ENCODE assay signal across 8 cellular contexts in genomic region chr1:32242341-32242851, GRCh38. TPM values are rescaled to one million over a fixed set of nuclear protein-coding genes. Genes with fewer than 3 reads are reported as not detected.
DNase-seq lines count a peak whose midpoint lies in the region; ATAC-seq and TF ChIP-seq lines count a peak whose summit lies in the region.

No MANE protein-coding gene starts in this region.

- intact Hi-C loops in Right ventricle myocardium inferior (cut with DNase I): no loop called here
- intact Hi-C loops in activated CD8-positive, alpha-beta T cell treated with anti-CD3 and anti-CD28 coated beads for 36 hours (cut with micrococcal nuclease): no loop called here

- H3K36me3 ChIP-seq in right atrium auricular region (no peaks in the 10 kb centered on the region), iPS-15b (ENCODE audit: control insufficient read depth, insufficient read depth, low read length) (no peaks in the 10 kb centered on the region)

- peak; percentile 32 for ATAC-seq in Right ventricle myocardium inferior
- ATAC-seq in activated CD8-positive, alpha-beta T cell treated with anti-CD3 and anti-CD28 coated beads for 36 hours: no peak
- ATAC-seq in GM18861 (IDR thresholded peaks at IDR 0.05; ENCODE audit: unreplicated experiment): no peak

- no peaks in the 10 kb centered on the region for H3K36me3 Mint-ChIP-seq in activated CD8-positive, alpha-beta T cell treated with anti-CD3 and anti-CD28 coated beads for 36 hours (ENCODE audit: low read depth)
- H3K36me3 Mint-ChIP-seq in type B pancreatic cell: no peaks in the 10 kb centered on the region

- no peaks in the 10 kb centered on the region for H3K9me3 ChIP-seq in right atrium auricular region
- H3K9me3 ChIP-seq in iPS-15b (ENCODE audit: control insufficient read depth, insufficient read depth, low read length): no peaks in the 10 kb centered on the region

- H3K27ac Mint-ChIP-seq in activated CD8-positive, alpha-beta T cell treated with anti-CD3 and anti-CD28 coated beads for 36 hours: peak overlapping the region; percentile 46
- H3K27ac Mint-ChIP-seq in type B pancreatic cell: no peak overlapping the region

- H3K9me3 Mint-ChIP-seq in activated CD8-positive, alpha-beta T cell treated with anti-CD3 and anti-CD28 coated beads for 36 hours: no peaks in the 10 kb centered on the region
- H3K9me3 Mint-ChIP-seq in type B pancreatic cell: no peaks in the 10 kb centered on the region

- H3K27me3 ChIP-seq in right atrium auricular region (no peaks in the 10 kb centered on the region), iPS-15b (ENCODE audit: control insufficient read depth, insufficient read depth, low read length) (no peaks in the 10 kb centered on the region)

- peaks cover 27% of the 10 kb centered on the region for H3K4me1 Mint-ChIP-seq in activated CD8-positive, alpha-beta T cell treated with anti-CD3 and anti-CD28 coated beads for 36 hours (ENCODE audit: low read depth)
- peaks cover 19% of the 10 kb centered on the region for H3K4me1 Mint-ChIP-seq in type B pancreatic cell (ENCODE audit: unreplicated experiment)

- H3K4me1 ChIP-seq in right atrium auricular region: peaks cover 0 to 39% of the 10 kb centered on the region in 2 donors
- no peaks in the 10 kb centered on the region for H3K4me1 ChIP-seq in iPS-15b (ENCODE audit: control insufficient read depth, insufficient read depth, low read length)

- POLR2A ChIA-PET in activated CD8-positive, alpha-beta T cell treated with anti-CD3 and anti-CD28 coated beads for 36 hours (lab: Charles Lee): interaction anchor here (0.8 to 5.4 kb wide), 5 partner anchors 9 to 61 kb away, joined by 3 to 84 read pairs (median 4); partner anchors contain the start of gene LCK

- TF ChIP-seq CTCF in right atrium auricular region (IDR thresholded peaks at IDR 0.05): no peak
- no peak for TF ChIP-seq CTCF in activated CD8-positive, alpha-beta T cell treated with anti-CD3 and anti-CD28 coated beads for 36 hours (IDR thresholded peaks at IDR 0.05)
- TF ChIP-seq CTCF in type B pancreatic cell (conservative IDR thresholded peaks at IDR 0.05): no peak

- H3K4me3 Mint-ChIP-seq in activated CD8-positive, alpha-beta T cell treated with anti-CD3 and anti-CD28 coated beads for 36 hours: no peak overlapping the region
- H3K4me3 Mint-ChIP-seq in type B pancreatic cell: peak overlapping the region; percentile 31

- CTCF ChIA-PET in activated CD8-positive, alpha-beta T cell treated with anti-CD3 and anti-CD28 coated beads for 36 hours (lab: Charles Lee): interaction anchor here (0.8 to 4.3 kb wide), 5 partner anchors 8 to 27 kb away, joined by 3 to 28 read pairs (median 4); partner anchors contain the start of gene LCK

- H3K4me3 ChIP-seq in right atrium auricular region: peak overlapping the region in 1 of 2 donors; percentile 12
- H3K4me3 ChIP-seq in iPS-15b (ENCODE audit: low read depth, low read length): peak overlapping the region; percentile 11

- H3K27ac ChIP-seq in right atrium auricular region: peak overlapping the region in 1 of 2 donors; percentile 21

- H3K27me3 Mint-ChIP-seq in activated CD8-positive, alpha-beta T cell treated with anti-CD3 and anti-CD28 coated beads for 36 hours: no peaks in the 10 kb centered on the region
- no peaks in the 10 kb centered on the region for H3K27me3 Mint-ChIP-seq in type B pancreatic cell

- no peak overlapping the region for H3K9ac ChIP-seq in iPS-15b (ENCODE audit: low read depth, low read length)

- no peak for DNase-seq in Right ventricle myocardium inferior (ENCODE audit: missing footprints)
- no peak for DNase-seq in right atrium auricular region (ENCODE audit: low spot score)
- DNase-seq in activated CD8-positive, alpha-beta T cell treated with anti-CD3 and anti-CD28 coated beads for 36 hours: no peak
- DNase-seq in type B pancreatic cell (ENCODE audit: extremely low spot score, unreplicated experiment): no peak
- no peak for DNase-seq in GM19238 (ENCODE audit: insufficient read length, low spot score)
- no peak for DNase-seq in HK-2 (ENCODE audit: unreplicated experiment)

RNA-seq across cellular contexts. Expression of gene FAM167B, which starts 4.6 kb away (rescaled TPM):
- total RNA-seq in Right ventricle myocardium inferior (10.5 TPM), right atrium auricular region (1 to 10 TPM; 2.1 to 6.4 TPM), type B pancreatic cell (ENCODE audit: low replicate concordance) (1.4 and 2.1 TPM in 2 replicates)
- under 1 TPM; 0.38 to 0.89 TPM for total RNA-seq in activated CD8-positive, alpha-beta T cell treated with anti-CD3 and anti-CD28 coated beads for 36 hours

RNA-seq across cellular contexts. Expression of gene LCK, which starts 8.7 kb away (rescaled TPM):
- total RNA-seq in Right ventricle myocardium inferior (0.57 TPM), right atrium auricular region (under 1 TPM; 0.74 to 0.98 TPM), type B pancreatic cell (ENCODE audit: low replicate concordance) (not detected in 2 replicates)
- total RNA-seq in activated CD8-positive, alpha-beta T cell treated with anti-CD3 and anti-CD28 coated beads for 36 hours: 100 to 1,000 TPM; 289 to 292 TPM

RNA-seq across cellular contexts. Expression of gene EIF3I, which starts 20.2 kb away (rescaled TPM):
- total RNA-seq in Right ventricle myocardium inferior (108 TPM), right atrium auricular region (100 to 1,000 TPM; 123 to 131 TPM), type B pancreatic cell (ENCODE audit: low replicate concordance) (162 and 179 TPM in 2 replicates)
- 100 to 1,000 TPM; 328 to 335 TPM for total RNA-seq in activated CD8-positive, alpha-beta T cell treated with anti-CD3 and anti-CD28 coated beads for 36 hours

RNA-seq across cellular contexts. Expression of gene TMEM234, which starts 20.2 kb away (rescaled TPM):
- total RNA-seq in Right ventricle myocardium inferior: 8.8 TPM
- 1 to 10 TPM; 8.1 to 8.9 TPM for total RNA-seq in right atrium auricular region
- total RNA-seq in activated CD8-positive, alpha-beta T cell treated with anti-CD3 and anti-CD28 coated beads for 36 hours: 1 to 10 TPM; 6.9 to 7.7 TPM
- total RNA-seq in type B pancreatic cell (ENCODE audit: low replicate concordance): 33.9 and 35.4 TPM in 2 replicates

RNA-seq across cellular contexts. Expression of gene DCDC2B, which starts 33.5 kb away (rescaled TPM):
- total RNA-seq in Right ventricle myocardium inferior (not detected), right atrium auricular region (not detected), type B pancreatic cell (ENCODE audit: low replicate concordance) (not detected in 2 replicates)
- total RNA-seq in activated CD8-positive, alpha-beta T cell treated with anti-CD3 and anti-CD28 coated beads for 36 hours: not detected

Comparison
In these comparisons a context has a peak if more than half of its experiments do, and no peak if none do; other contexts are left out.
1. RNA of gene LCK, which starts 8.7 kb away (total RNA-seq): 289 to 292 TPM in activated CD8-positive, alpha-beta T cell treated with anti-CD3 and anti-CD28 coated beads for 36 hours; 0.74 to 0.98 TPM in right atrium auricular region, 0.57 TPM in Right ventricle myocardium inferior (single experiment) and not detected in type B pancreatic cell; every median in the first group is over 100 times any median in the second.